Comparison of ENCODE assay signal across 17 cellular contexts in the genomic region with DNA sequence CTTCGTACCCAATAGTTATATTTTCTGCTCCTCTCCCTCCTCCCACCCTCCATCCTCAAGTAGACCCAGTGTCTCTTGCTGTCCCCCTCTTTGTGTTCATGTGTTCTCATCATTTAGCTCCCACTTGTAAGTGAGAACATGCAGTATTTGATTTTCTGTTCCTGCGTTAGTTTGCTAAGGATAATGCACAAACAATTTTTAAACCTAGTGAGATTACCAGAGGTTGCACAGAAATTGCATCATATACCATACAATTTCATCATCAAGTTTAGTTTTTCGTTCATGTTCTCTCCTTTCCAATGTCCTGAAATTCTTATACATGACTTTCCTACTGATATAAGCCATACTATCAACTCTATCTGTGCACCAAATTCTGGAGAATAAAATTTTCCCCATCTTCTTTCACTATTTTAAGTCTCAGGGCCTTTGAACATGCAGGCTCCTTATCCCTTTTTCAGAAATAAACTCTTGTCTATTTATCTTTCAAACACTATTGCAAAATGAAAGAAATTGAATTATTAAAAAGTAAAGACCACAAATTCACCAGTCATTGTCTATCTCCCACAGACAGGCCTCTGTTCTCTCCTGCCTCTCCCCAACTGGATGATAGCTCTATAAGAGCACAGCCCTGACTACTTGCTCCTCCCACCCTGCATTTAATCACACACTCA. TPM values are rescaled to one million over a fixed set of nuclear protein-coding genes. Genes with fewer than 3 reads are reported as not detected.
DNase-seq lines count a peak whose midpoint lies in the region; ATAC-seq and TF ChIP-seq lines count a peak whose summit lies in the region.
"Had no signal": no experiment of that assay in that cellular context is flagged by ENCODE, and none has a peak within 500 bp of the region (broad histone marks: within the 10 kb centered on the region; RNA-seq: fewer than 3 reads in every experiment).

No MANE protein-coding gene starts in this region.

- no peaks in the 10 kb centered on the region for H3K9me2 ChIP-seq in HCT116 (ENCODE audit: insufficient read depth)

- no peaks in the 10 kb centered on the region for H3K36me3 Mint-ChIP-seq in glutamatergic neuron (ENCODE audit: unreplicated experiment)
- no peaks in the 10 kb centered on the region for H3K36me3 Mint-ChIP-seq in endothelial cell (ENCODE audit: low read depth, unreplicated experiment)
- no peaks in the 10 kb centered on the region for H3K36me3 Mint-ChIP-seq in natural killer cell

- RAD21 ChIA-PET in HCT116 (lab: Charles Lee; ENCODE audit: low non-redundant PET in 1 of 2, low total read pairs in 2 of 2, uncharacterized antibody in 2 of 2, unreplicated experiment in 2 of 2), result no interaction called here

- H3K27me3 ChIP-seq in HCT116 (ENCODE audit: insufficient read depth, low read length), result no peaks in the 10 kb centered on the region
- H3K27me3 ChIP-seq: SJCRH30 had no signal

- H3K9ac ChIP-seq in HCT116 (ENCODE audit: low read length), result no peak overlapping the region

- DNase-seq in HCT116 (ENCODE audit: low read depth, low spot score), result no peak
- DNase-seq in MV-4-11 (lab: John Stamatoyannopoulos, UW), result peak; percentile 16
- peak; percentile 73 for DNase-seq in OCI-M1 (lab: John Stamatoyannopoulos, UW)
- no peak for DNase-seq in glutamatergic neuron
- DNase-seq in endothelial cell (ENCODE audit: low spot score), result no peak
- no peak for DNase-seq in NCI-H345 treated with DMSO at 0.1 percent for 48 hours (lab: John Stamatoyannopoulos, UW; ENCODE audit: unreplicated experiment)
- DNase-seq in natural killer cell, result no peak
- DNase-seq: ACHN, NCI-H1048, NCI-H1436 treated with DMSO at 0.1 percent for 48 hours, NCI-H2029 treated with DMSO at 0.1 percent for 48 hours, PC-9, SJCRH30 had no signal

- CTCF ChIA-PET in HCT116 (lab: Charles Lee), result interaction anchor here (0.6 to 1.0 kb wide), 3 partner anchors 11 to 150 kb away, joined by 3 to 7 read pairs (median 4); no protein-coding TSS in a partner anchor

- peak overlapping the region; percentile 50 for H3K27ac Mint-ChIP-seq in glutamatergic neuron (ENCODE audit: unreplicated experiment)
- no peak overlapping the region for H3K27ac Mint-ChIP-seq in endothelial cell (ENCODE audit: unreplicated experiment)
- H3K27ac Mint-ChIP-seq in natural killer cell, result no peak overlapping the region
- H3K27ac Mint-ChIP-seq: T-helper 2 cell treated with Interferon-gamma antibody and Interleukin-4, amounts not matched to agents 5 μg/mL and 100 μg/mL, for 36 hours had no signal

- no peak for TF ChIP-seq CTCF in HCT116 (IDR thresholded peaks at IDR 0.05 in 2 of 3, conservative IDR thresholded peaks at IDR 0.05 in 1 of 3; ENCODE audit: borderline replicate concordance in 1 of 3, insufficient read depth in 1 of 3, low read depth in 2 of 3, low read length in 2 of 3)
- no peak for TF ChIP-seq CTCF in glutamatergic neuron (IDR thresholded peaks at IDR 0.05; ENCODE audit: partially characterized antibody, unreplicated experiment)
- TF ChIP-seq CTCF in endothelial cell (IDR thresholded peaks at IDR 0.05; ENCODE audit: unreplicated experiment), result no peak
- no peak for TF ChIP-seq CTCF in natural killer cell (IDR thresholded peaks at IDR 0.05)

- BruUV-seq in HCT116 (replicated peaks; lab: Mats Ljungman, UMichigan), result no TSS peak

- H3K4me2 ChIP-seq in HCT116 (ENCODE audit: low read length), result no peak overlapping the region
- H3K4me2 ChIP-seq: PC-9 had no signal

- TF ChIP-seq POLR2A in HCT116 (IDR thresholded peaks at IDR 0.05; ENCODE audit: borderline replicate concordance, extremely low read depth, insufficient read depth, insufficient read length), result no peak

- no peaks in the 10 kb centered on the region for H3K9me3 ChIP-seq in HCT116 (ENCODE audit: control insufficient read depth in 1 of 2, insufficient read depth in 1 of 2, low read depth in 1 of 2, low read length in 2 of 2)
- H3K9me3 ChIP-seq: Caco-2, HAP-1, SJCRH30 had no signal

- H3K27me3 Mint-ChIP-seq in glutamatergic neuron (ENCODE audit: unreplicated experiment), result peaks cover 6% of the 10 kb centered on the region
- H3K27me3 Mint-ChIP-seq in endothelial cell (ENCODE audit: unreplicated experiment), result no peaks in the 10 kb centered on the region
- no peaks in the 10 kb centered on the region for H3K27me3 Mint-ChIP-seq in natural killer cell (ENCODE audit: low read depth in 2 of 2)

- ATAC-seq in HCT116 (no peak), HG03442 (IDR thresholded peaks at IDR 0.05; ENCODE audit: unreplicated experiment) (no peak), natural killer cell (no peak)

- peak overlapping the region; percentile 33 for H2AFZ ChIP-seq in HCT116 (ENCODE audit: low read depth, low read length, poor library complexity, severe bottlenecking)
- H2AFZ ChIP-seq: PC-9 had no signal

- peaks cover 0 to 7% of the 10 kb centered on the region in 2 experiments; a peak in 2 of 4 replicates for H3K4me1 ChIP-seq in HCT116 (ENCODE audit: control insufficient read depth in 1 of 2, insufficient read depth in 2 of 2, low read length in 2 of 2)
- H3K4me1 ChIP-seq: Caco-2, HAP-1, SJCRH30 had no signal

- H3K4me1 Mint-ChIP-seq in glutamatergic neuron (ENCODE audit: low read depth, unreplicated experiment) (peaks cover 19% of the 10 kb centered on the region), endothelial cell (ENCODE audit: unreplicated experiment) (no peaks in the 10 kb centered on the region), natural killer cell (no peaks in the 10 kb centered on the region)

- H3K36me3 ChIP-seq in HCT116 (ENCODE audit: control insufficient read depth in 1 of 2, insufficient read depth in 2 of 2, low read length in 2 of 2), result no peaks in the 10 kb centered on the region
- H3K36me3 ChIP-seq: HAP-1, SJCRH30 had no signal

- intact Hi-C loops in HCT116 (cut with micrococcal nuclease), result no loop called here
- intact Hi-C loops in natural killer cell (cut with micrococcal nuclease), result no loop called here

- H3K4me3 ChIP-seq in HCT116 (replicated peaks in 1 of 2; ENCODE audit: low read depth in 1 of 2, low read length in 2 of 2), result no peak overlapping the region
- H3K4me3 ChIP-seq: HAP-1, PC-9, SJCRH30 had no signal

- no peaks in the 10 kb centered on the region for H3K79me2 ChIP-seq in HCT116 (ENCODE audit: insufficient read depth, low read length)

- peaks cover 9% of the 10 kb centered on the region for H3K9me3 Mint-ChIP-seq in glutamatergic neuron (ENCODE audit: unreplicated experiment)
- no peaks in the 10 kb centered on the region for H3K9me3 Mint-ChIP-seq in endothelial cell (ENCODE audit: unreplicated experiment)
- H3K9me3 Mint-ChIP-seq in natural killer cell, result no peaks in the 10 kb centered on the region
- H3K9me3 Mint-ChIP-seq: T-helper 2 cell treated with Interferon-gamma antibody and Interleukin-4, amounts not matched to agents 5 μg/mL and 100 μg/mL, for 36 hours had no signal

- H3K4me3 Mint-ChIP-seq in glutamatergic neuron (ENCODE audit: unreplicated experiment) (no peak overlapping the region), endothelial cell (ENCODE audit: unreplicated experiment) (no peak overlapping the region), natural killer cell (no peak overlapping the region)
- H3K4me3 Mint-ChIP-seq: T-helper 2 cell treated with Interferon-gamma antibody and Interleukin-4, amounts not matched to agents 5 μg/mL and 100 μg/mL, for 36 hours had no signal

- TF ChIP-seq RAD21 in HCT116 (IDR thresholded peaks at IDR 0.05; ENCODE audit: low read depth), result no peak

- H4K20me1 ChIP-seq in HCT116 (ENCODE audit: insufficient read depth), result no peaks in the 10 kb centered on the region

- POLR2A ChIA-PET in HCT116 (lab: Charles Lee), result no interaction called here

- H3K27ac ChIP-seq in HCT116 (ENCODE audit: low read depth, low read length), result no peak overlapping the region
- H3K27ac ChIP-seq: PC-9, SJCRH30 had no signal

TF ChIP-seq in HCT116, 20 proteins besides CTCF, POLR2A, EP300 and RAD21:
- peak; percentile 44; the same call in 1 of the 2 replicates for TF ChIP-seq CEBPB (IDR thresholded peaks at IDR 0.05; ENCODE audit: low read depth)
- TF ChIP-seq EZH2 (IDR thresholded peaks at IDR 0.05), result no peak
- no peak for TF ChIP-seq YY1 (IDR thresholded peaks at IDR 0.05; ENCODE audit: extremely low read depth, insufficient replicate concordance, low read depth, low read length)
- no peak for TF ChIP-seq TCF7L2 (IDR thresholded peaks at IDR 0.05; ENCODE audit: borderline replicate concordance, extremely low read depth, insufficient read depth, insufficient read length)

RNA-seq across cellular contexts. Expression of gene B4GALT6, which starts 27.1 kb away (rescaled TPM):
- 16.1 TPM for total RNA-seq in HCT116 (2021; ENCODE audit: unreplicated experiment)
- 4.8 and 5.7 TPM in 2 replicates for polyA plus RNA-seq in HCT116 (2012)
- 16.5 TPM for total RNA-seq in glutamatergic neuron (ENCODE audit: unreplicated experiment)
- total RNA-seq in endothelial cell (ENCODE audit: unreplicated experiment), result 31.6 TPM
- 10 to 100 TPM; 18.6 to 33.0 (median 20.6) TPM for total RNA-seq in natural killer cell

RNA-seq across cellular contexts. Expression of gene SLC25A52, which starts 49.2 kb away (rescaled TPM):
- total RNA-seq in HCT116 (2021; ENCODE audit: unreplicated experiment) (not detected), glutamatergic neuron (ENCODE audit: unreplicated experiment) (not detected), endothelial cell (ENCODE audit: unreplicated experiment) (0.23 TPM), natural killer cell (1 to 10 TPM in 1 of 3 donors, under 1 TPM in 1, not detected in 1; 0.40 to 1.1 TPM)
- not detected in 2 replicates for polyA plus RNA-seq in HCT116 (2012)
- total RNA-seq: Caco-2, PC-9, SJCRH30 had no signal

Comparison
In these comparisons a context has a peak if more than half of its experiments do, and no peak if none do; other contexts are left out.
1. DNase-seq: peak in MV-4-11 (single experiment) and OCI-M1 (single experiment); none in HCT116 (single experiment), glutamatergic neuron (single experiment), endothelial cell (single experiment), NCI-H345 treated with DMSO at 0.1 percent for 48 hours (single experiment) and natural killer cell (single experiment).